In genomic region chr1:155174334-155175280, GRCh38 we compare ENCODE assay signal across 6 cellular contexts.
A peak's percentile ranks its signal among the peaks of the same experiment; 100 is the strongest.
DNase-seq lines count a peak whose midpoint lies in the region; ATAC-seq lines count a peak whose summit lies in the region.

No MANE protein-coding gene starts in this region.

- H3K4me1 ChIP-seq in ACC112 (ENCODE audit: control insufficient read depth, insufficient read depth, low read length, unreplicated experiment): peaks cover 6% of the 10 kb centered on the region

- peak overlapping the region; percentile 89 for H2AFZ ChIP-seq in ACC112 (ENCODE audit: low read length, unreplicated experiment)

- peak; percentile 63 for DNase-seq in NCI-H1105 (lab: John Stamatoyannopoulos, UW)
- peak; percentile 56 for DNase-seq in activated naive CD4-positive, alpha-beta T cell treated with Interleukin-2 at 50 U/mL for 16 hours
- peak; percentile 82 for DNase-seq in left kidney (ENCODE audit: low read depth, low spot score)
- DNase-seq in T1000 (lab: John Stamatoyannopoulos, UW): no peak

- H3K36me3 ChIP-seq in ACC112 (ENCODE audit: insufficient read depth, low read length): no peaks in the 10 kb centered on the region; the same call in 1 of the 2 replicates

- H3K4me3 ChIP-seq in ACC112 (ENCODE audit: low read depth, low read length): peak overlapping the region; percentile 83

- peaks cover 23% of the 10 kb centered on the region for H3K79me2 ChIP-seq in ACC112 (ENCODE audit: control insufficient read depth, insufficient read depth, low read length, unreplicated experiment)

- H3K27ac ChIP-seq in ACC112 (ENCODE audit: low read depth, low read length): no peak overlapping the region

- no peaks in the 10 kb centered on the region for H3K27me3 ChIP-seq in ACC112 (ENCODE audit: insufficient read depth, low read length)

- no peak for ATAC-seq in GM18519 (IDR thresholded peaks at IDR 0.05; ENCODE audit: low FRiP score, unreplicated experiment)
